8 cellular contexts compared by ENCODE assay signal in genomic region chr13:19864018-19864338, GRCh38. TPM values are rescaled to one million over a fixed set of nuclear protein-coding genes. Genes with fewer than 3 reads are reported as not detected.
A peak's percentile ranks its signal among the peaks of the same experiment; 100 is the strongest.
DNase-seq lines count a peak whose midpoint lies in the region; ATAC-seq and TF ChIP-seq lines count a peak whose summit lies in the region.

No MANE protein-coding gene starts in this region.

- no peaks in the 10 kb centered on the region for H3K9me3 ChIP-seq in CD8-positive, alpha-beta memory T cell (ENCODE audit: low read length)
- H3K9me3 ChIP-seq in Panc1 (ENCODE audit: control insufficient read depth, insufficient read depth, low read depth, low read length), result no peaks in the 10 kb centered on the region
- no peaks in the 10 kb centered on the region for H3K9me3 ChIP-seq in heart left ventricle
- no peaks in the 10 kb centered on the region for H3K9me3 ChIP-seq in psoas muscle

- H3K27ac Mint-ChIP-seq in CD8-positive, alpha-beta memory T cell, result peak overlapping the region; percentile 89 to 96 (median 91)
- H3K27ac Mint-ChIP-seq in activated naive CD8-positive, alpha-beta T cell treated with anti-CD3 and anti-CD28 coated beads, Interleukin-2, amount 10 ng/mL, durations not matched to agents 7 days and 5 days, result peak overlapping the region; percentile 90

- H3K27me3 ChIP-seq in CD8-positive, alpha-beta memory T cell (ENCODE audit: insufficient read depth, low read length, poor library complexity, severe bottlenecking), result no peaks in the 10 kb centered on the region
- H3K27me3 ChIP-seq in Panc1 (ENCODE audit: control insufficient read depth, insufficient read depth, low read length) (no peaks in the 10 kb centered on the region), heart left ventricle (no peaks in the 10 kb centered on the region), psoas muscle (ENCODE audit: insufficient read depth in 3 of 3, low read length in 2 of 3) (no peaks in the 10 kb centered on the region)

- ATAC-seq in GM19372 (IDR thresholded peaks at IDR 0.05; ENCODE audit: low read depth, unreplicated experiment) (peak; percentile 29), HG03442 (IDR thresholded peaks at IDR 0.05; ENCODE audit: unreplicated experiment) (peak; percentile 25), Panc1 (peak; percentile 61), heart left ventricle (peak in 3 of 4 donors; percentile 4 to 43 (median 42)), psoas muscle (peak; percentile 41 to 57 (median 43))
- peak; percentile 30 for ATAC-seq in activated naive CD8-positive, alpha-beta T cell treated with anti-CD3 and anti-CD28 coated beads, Interleukin-2, amount 10 ng/mL, durations not matched to agents 7 days and 5 days (ENCODE audit: low read depth)

- H3K27me3 Mint-ChIP-seq in CD8-positive, alpha-beta memory T cell, result no peaks in the 10 kb centered on the region
- H3K27me3 Mint-ChIP-seq in activated naive CD8-positive, alpha-beta T cell treated with anti-CD3 and anti-CD28 coated beads, Interleukin-2, amount 10 ng/mL, durations not matched to agents 7 days and 5 days, result no peaks in the 10 kb centered on the region

- peak overlapping the region; percentile 87 to 96 (median 90) for H3K4me3 Mint-ChIP-seq in CD8-positive, alpha-beta memory T cell
- peak overlapping the region; percentile 82 for H3K4me3 Mint-ChIP-seq in activated naive CD8-positive, alpha-beta T cell treated with anti-CD3 and anti-CD28 coated beads, Interleukin-2, amount 10 ng/mL, durations not matched to agents 7 days and 5 days

- peaks cover 29 to 45% (median 41%) of the 10 kb centered on the region in 3 donors for H3K4me1 Mint-ChIP-seq in CD8-positive, alpha-beta memory T cell
- peaks cover 23% of the 10 kb centered on the region for H3K4me1 Mint-ChIP-seq in activated naive CD8-positive, alpha-beta T cell treated with anti-CD3 and anti-CD28 coated beads, Interleukin-2, amount 10 ng/mL, durations not matched to agents 7 days and 5 days

- POLR2A ChIA-PET in CD8-positive, alpha-beta memory T cell (lab: Charles Lee), result interaction anchor here (0.6 to 2.4 kb wide), 10 partner anchors 10 to 1740 kb away, joined by 3 to 30 read pairs (median 5); partner anchors contain the start of genes MICU2, MPHOSPH8 and PSPC1
- POLR2A ChIA-PET in Panc1 (lab: Charles Lee), result interaction anchor here (0.6 kb wide), 2 partner anchors 15 to 929 kb away, joined by 3 to 4 read pairs; no protein-coding TSS in a partner anchor
- POLR2A ChIA-PET in activated naive CD8-positive, alpha-beta T cell treated with anti-CD3 and anti-CD28 coated beads, Interleukin-2, amount 10 ng/mL, durations not matched to agents 7 days and 5 days (lab: Charles Lee), result interaction anchor here (0.5 to 6.6 kb wide), 17 partner anchors 14 to 263 kb away, joined by 3 to 50 read pairs (median 4); partner anchors contain the start of genes MPHOSPH8, PSPC1 and ZMYM2

- H3K4me1 ChIP-seq in CD8-positive, alpha-beta memory T cell (ENCODE audit: insufficient read depth, low read length), result peaks cover 17% of the 10 kb centered on the region
- H3K4me1 ChIP-seq in Panc1 (ENCODE audit: control insufficient read depth, insufficient read depth, low read length), result peaks cover 12% of the 10 kb centered on the region
- H3K4me1 ChIP-seq in heart left ventricle, result peaks cover 0 to 32% (median 19%) of the 10 kb centered on the region in 12 donors
- H3K4me1 ChIP-seq in psoas muscle, result peaks cover 16% of the 10 kb centered on the region

- BruUV-seq in Panc1 (replicated peaks; lab: Mats Ljungman, UMichigan), result no TSS peak

- TF ChIP-seq CTCF in Panc1 (IDR thresholded peaks at IDR 0.05), result no peak
- no peak for TF ChIP-seq CTCF in heart left ventricle (IDR thresholded peaks at IDR 0.05)
- no peak for TF ChIP-seq CTCF in psoas muscle (IDR thresholded peaks at IDR 0.05)

- no peaks in the 10 kb centered on the region for H3K36me3 ChIP-seq in CD8-positive, alpha-beta memory T cell (ENCODE audit: insufficient read depth, low read length)
- H3K36me3 ChIP-seq in Panc1 (ENCODE audit: control insufficient read depth, insufficient read depth, low read length) (no peaks in the 10 kb centered on the region; the same call in 1 of the 2 replicates), heart left ventricle (peaks cover 0 to 8% (median under 1%) of the 10 kb centered on the region in 9 donors), psoas muscle (ENCODE audit: insufficient read depth in 1 of 2, low read depth in 1 of 2) (peaks cover 0 to 4% of the 10 kb centered on the region in 2 donors)

- in situ Hi-C loops in Panc1 (cut with HindIII; ENCODE audit: low pct_unique_long_range_greater_than_20kb, low sequenced_read_pairs), result no loop called here

- H3K36me3 Mint-ChIP-seq in CD8-positive, alpha-beta memory T cell, result peaks cover 0 to 29% (median 1%) of the 10 kb centered on the region in 3 donors
- H3K36me3 Mint-ChIP-seq in activated naive CD8-positive, alpha-beta T cell treated with anti-CD3 and anti-CD28 coated beads, Interleukin-2, amount 10 ng/mL, durations not matched to agents 7 days and 5 days, result peaks cover 16% of the 10 kb centered on the region

- peak overlapping the region; percentile 89 for H3K4me3 ChIP-seq in CD8-positive, alpha-beta memory T cell (ENCODE audit: low read length)
- H3K4me3 ChIP-seq in Panc1 (ENCODE audit: low read depth in 2 of 2, low read length in 2 of 2), result peak overlapping the region; percentile 54 to 68
- H3K4me3 ChIP-seq in heart left ventricle, result peak overlapping the region; percentile 38 to 97 (median 88)
- peak overlapping the region; percentile 79 for H3K4me3 ChIP-seq in psoas muscle

- CTCF ChIA-PET in CD8-positive, alpha-beta memory T cell (lab: Charles Lee), result interaction anchor here (0.6 to 1.7 kb wide), 9 partner anchors 8 to 124 kb away, joined by 3 to 10 read pairs (median 3); partner anchors contain the start of gene PSPC1
- CTCF ChIA-PET in Panc1 (lab: Charles Lee), result interaction anchor here (0.6 kb wide), 1 partner anchor 27 kb away, joined by 4 read pairs; no protein-coding TSS in a partner anchor

- peak overlapping the region; percentile 86 for H3K27ac ChIP-seq in CD8-positive, alpha-beta memory T cell (ENCODE audit: low read depth, low read length)
- H3K27ac ChIP-seq in Panc1 (ENCODE audit: low read length), result peak overlapping the region; percentile 88
- H3K27ac ChIP-seq in heart left ventricle, result peak overlapping the region; percentile 89 to 100 (median 98)
- H3K27ac ChIP-seq in psoas muscle, result peak overlapping the region; percentile 94

- H3K9me3 Mint-ChIP-seq in CD8-positive, alpha-beta memory T cell, result no peaks in the 10 kb centered on the region
- H3K9me3 Mint-ChIP-seq in activated naive CD8-positive, alpha-beta T cell treated with anti-CD3 and anti-CD28 coated beads, Interleukin-2, amount 10 ng/mL, durations not matched to agents 7 days and 5 days, result no peaks in the 10 kb centered on the region

- no peak for TF ChIP-seq POLR2A in heart left ventricle (IDR thresholded peaks at IDR 0.05)

- WGBS in heart left ventricle, 4 donors, result 0 to 1% (median 1%) methylated on average over 3 to 28 of the region's 28 CpGs
- 0% methylated on average over 21 to 28 of the region's 28 CpGs for WGBS in psoas muscle, 3 donors

- intact Hi-C loops in Panc1 (cut with micrococcal nuclease; ENCODE audit: unreplicated experiment) (no loop called here), heart left ventricle (cut with DNase I) (loop anchor here in 8 of 10 donors (2.0 to 10.0 kb wide), 6 partner anchors 81 to 232 kb away; partner anchors contain the start of genes MPHOSPH8 (in 6 of the 8), PSPC1 (in 3 of the 8) and ZMYM2 (in 2 of the 8)), psoas muscle (cut with DNase I) (loop anchor here (1.0 to 5.0 kb wide), 3 partner anchors 82 to 93 kb away; partner anchors contain the start of genes PSPC1 (in 2 of the 2) and ZMYM2 (in 2 of the 2))

- DNase-seq in CD8-positive, alpha-beta memory T cell, result peak; percentile 49 to 83 (median 67)
- DNase-seq in Panc1 (ENCODE audit: low read depth, low spot score) (no peak), heart left ventricle (peak; percentile 71 to 91 (median 79)), psoas muscle (peak; percentile 78 to 89), OCI-M2 (lab: John Stamatoyannopoulos, UW; ENCODE audit: unreplicated experiment) (no peak)
- no peak for DNase-seq in activated naive CD8-positive, alpha-beta T cell treated with anti-CD3 and anti-CD28 coated beads, Interleukin-2, amount 10 ng/mL, durations not matched to agents 7 days and 5 days

RNA-seq across cellular contexts. Expression of gene ZMYM5, which starts 0.5 kb away (rescaled TPM):
- total RNA-seq in CD8-positive, alpha-beta memory T cell, result 10 to 100 TPM; 11.9 to 12.2 TPM
- polyA plus RNA-seq in CD8-positive, alpha-beta memory T cell, result 26.8 TPM
- total RNA-seq in Panc1 (2021; ENCODE audit: unreplicated experiment) (11.8 TPM), heart left ventricle (10 to 100 TPM in 1 of 9 donors, 1 to 10 TPM in 8; 5.7 to 10.2 (median 7.5) TPM), psoas muscle (1 to 10 TPM; 5.5 to 8.0 (median 6.1) TPM)
- 4.1 TPM for polyA plus RNA-seq in Panc1 (2012; ENCODE audit: insufficient read length)
- 10 to 100 TPM; 20.8 to 22.2 TPM for total RNA-seq in activated naive CD8-positive, alpha-beta T cell treated with anti-CD3 and anti-CD28 coated beads, Interleukin-2, amount 10 ng/mL, durations not matched to agents 7 days and 5 days
- polyA plus RNA-seq in heart left ventricle (1 to 10 TPM; 5.0 to 5.9 TPM), psoas muscle (1 to 10 TPM; 3.2 to 7.6 (median 5.6) TPM)

Comparison
In these comparisons a context has a peak if more than half of its experiments do, and no peak if none do; other contexts are left out.
1. DNase-seq: peak in CD8-positive, alpha-beta memory T cell (5 of 5), heart left ventricle (5 of 5) and psoas muscle (2 of 2); none in Panc1 (single experiment), activated naive CD8-positive, alpha-beta T cell treated with anti-CD3 and anti-CD28 coated beads, Interleukin-2, amount 10 ng/mL, durations not matched to agents 7 days and 5 days (single experiment) and OCI-M2 (single experiment).
2. Peak in every context shown above with its lines, with median percentiles within 50 percentile points of each other: H3K27ac ChIP-seq, H3K4me3 ChIP-seq and ATAC-seq.